In the genomic region with DNA sequence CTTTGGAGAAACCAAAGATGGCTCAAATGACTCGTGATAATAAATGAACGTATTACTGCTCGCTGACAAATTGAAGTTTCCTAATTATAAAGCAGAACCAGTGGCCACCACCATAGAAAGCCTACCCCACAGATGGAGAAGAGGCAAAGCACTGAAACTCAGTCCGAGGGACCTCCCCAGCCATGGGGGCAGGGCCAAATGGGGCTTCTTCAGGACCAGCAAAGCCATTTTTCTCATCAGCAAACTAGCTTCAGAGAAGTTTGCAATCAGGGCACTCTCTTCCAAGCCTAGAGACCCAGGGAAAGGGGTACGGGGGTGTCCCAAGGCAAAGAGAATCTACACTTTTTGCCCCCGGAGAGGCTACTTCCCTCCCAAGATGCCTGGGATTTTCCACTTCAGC, we compare ENCODE assay signal across 16 cellular contexts. TPM values are rescaled to one million over a fixed set of nuclear protein-coding genes. Genes with fewer than 3 reads are reported as not detected.
A peak's percentile ranks its signal among the peaks of the same experiment; 100 is the strongest.
DNase-seq lines count a peak whose midpoint lies in the region; FAIRE-seq and TF ChIP-seq lines count a peak whose summit lies in the region.
"Had no signal": no experiment of that assay in that cellular context is flagged by ENCODE, and none has a peak within 500 bp of the region (broad histone marks: within the 10 kb centered on the region; RNA-seq: fewer than 3 reads in every experiment).

No MANE protein-coding gene starts in this region.

- H3K9me3 Mint-ChIP-seq in osteocyte (ENCODE audit: unreplicated experiment) = no peaks in the 10 kb centered on the region
- no peaks in the 10 kb centered on the region for H3K9me3 Mint-ChIP-seq in activated T-helper 1 cell treated with anti-CD3 and anti-CD28 coated beads, Interleukin-12 subunit alpha, Interleukin-12 subunit beta, Interleukin-2, Interleukin-4 antibody, amounts not matched to agents 30 ng/mL and 10 ng/mL and 1 ng/mL, durations not matched to agents 14 hours and 24 hours and 36 hours
- H3K9me3 Mint-ChIP-seq: activated T-helper 2 cell treated with anti-CD3 and anti-CD28 coated beads, Interferon-gamma antibody, Interleukin-2, Interleukin-4, amounts not matched to agents 10 μg/mL and 5 μg/mL and 100 μg/mL, durations not matched to agents 14 hours and 24 hours and 36 hours; nephron had no signal

- peak overlapping the region in 5 of 11 experiments; percentile 58 to 96 (median 82); a peak in 10 of 22 replicates for H3K9ac ChIP-seq in BLaER1 treated with 17β-estradiol and CSF1 and Interleukin-3, amounts not matched to agents 10 nM and 100 nM
- H3K9ac ChIP-seq in OCI-LY3 (ENCODE audit: low read length) (peak overlapping the region; percentile 100), endothelial cell of umbilical vein (replicated peaks; ENCODE audit: extremely low read depth, insufficient read depth, low read length) (peak overlapping the region; percentile 18)

- H2AFZ ChIP-seq in OCI-LY3 (ENCODE audit: low read depth, low read length) = no peak overlapping the region
- no peak overlapping the region for H2AFZ ChIP-seq in endothelial cell of umbilical vein (ENCODE audit: low read depth, low read length)

- intact Hi-C loops in endothelial cell of umbilical vein (cut with micrococcal nuclease) = no loop called here
- intact Hi-C loops in activated T-helper 1 cell treated with anti-CD3 and anti-CD28 coated beads, Interleukin-12 subunit alpha, Interleukin-12 subunit beta, Interleukin-2, Interleukin-4 antibody, amounts not matched to agents 30 ng/mL and 10 ng/mL and 1 ng/mL, durations not matched to agents 14 hours and 24 hours and 36 hours (cut with micrococcal nuclease) = no loop called here

- no peak for TF ChIP-seq POLR2A in endothelial cell of umbilical vein (IDR thresholded peaks at IDR 0.05; ENCODE audit: low read depth, low read length)

- H3K9me3 ChIP-seq in BLaER1 treated with 17β-estradiol and CSF1 and Interleukin-3, amounts not matched to agents 10 nM and 100 nM (replicated peaks in 1 of 11) = no peaks in the 10 kb centered on the region
- H3K9me3 ChIP-seq in OCI-LY3 (ENCODE audit: insufficient read depth, low read length) = no peaks in the 10 kb centered on the region
- H3K9me3 ChIP-seq in endothelial cell of umbilical vein (replicated peaks; ENCODE audit: control insufficient read depth, insufficient read depth, low read length) = no peaks in the 10 kb centered on the region

- CTCF ChIA-PET in endothelial cell of umbilical vein (lab: Charles Lee) = interaction anchor here (0.8 to 8.0 kb wide), 4 partner anchors 47 to 161 kb away, joined by 3 to 450 read pairs (median 70); no protein-coding TSS in a partner anchor

- H3K27ac Mint-ChIP-seq in osteocyte (ENCODE audit: unreplicated experiment) = no peak overlapping the region
- H3K27ac Mint-ChIP-seq in activated T-helper 1 cell treated with anti-CD3 and anti-CD28 coated beads, Interleukin-12 subunit alpha, Interleukin-12 subunit beta, Interleukin-2, Interleukin-4 antibody, amounts not matched to agents 30 ng/mL and 10 ng/mL and 1 ng/mL, durations not matched to agents 14 hours and 24 hours and 36 hours = no peak overlapping the region
- H3K27ac Mint-ChIP-seq: activated T-helper 2 cell treated with anti-CD3 and anti-CD28 coated beads, Interferon-gamma antibody, Interleukin-2, Interleukin-4, amounts not matched to agents 10 μg/mL and 5 μg/mL and 100 μg/mL, durations not matched to agents 14 hours and 24 hours and 36 hours had no signal

- H3K4me3 ChIP-seq in BLaER1 treated with 17β-estradiol and CSF1 and Interleukin-3, amounts not matched to agents 10 nM and 100 nM = peak overlapping the region in 4 of 10 experiments; percentile 4 to 39 (median 16); a peak in 5 of 20 replicates
- H3K4me3 ChIP-seq in OCI-LY3 (ENCODE audit: low read length) = peak overlapping the region; percentile 96
- no peak overlapping the region for H3K4me3 ChIP-seq in endothelial cell of umbilical vein (replicated peaks in 1 of 3; ENCODE audit: insufficient read depth in 1 of 3, low read depth in 1 of 3, low read length in 3 of 3)

- dilution Hi-C loops in endothelial cell of umbilical vein (cut with MboI; ENCODE audit: extremely low pct_ligation_motif_present, low sequenced_read_pairs) = no loop called here

- H3K36me3 ChIP-seq in BLaER1 treated with 17β-estradiol and CSF1 and Interleukin-3, amounts not matched to agents 10 nM and 100 nM = peaks cover 0 to under 1% (median 0%) of the 10 kb centered on the region in 11 experiments; a peak in 1 of 22 replicates
- H3K36me3 ChIP-seq in OCI-LY3 (replicated peaks; ENCODE audit: low read depth, low read length) = peaks cover 20% of the 10 kb centered on the region
- H3K36me3 ChIP-seq in endothelial cell of umbilical vein (ENCODE audit: control insufficient read depth in 2 of 2, extremely low read depth in 1 of 2, insufficient read depth in 2 of 2, low read length in 2 of 2) = no peaks in the 10 kb centered on the region

- H3K4me3 Mint-ChIP-seq in osteocyte (ENCODE audit: unreplicated experiment) = no peak overlapping the region
- no peak overlapping the region for H3K4me3 Mint-ChIP-seq in activated T-helper 1 cell treated with anti-CD3 and anti-CD28 coated beads, Interleukin-12 subunit alpha, Interleukin-12 subunit beta, Interleukin-2, Interleukin-4 antibody, amounts not matched to agents 30 ng/mL and 10 ng/mL and 1 ng/mL, durations not matched to agents 14 hours and 24 hours and 36 hours
- H3K4me3 Mint-ChIP-seq: nephron had no signal

- H3K4me1 ChIP-seq in BLaER1 treated with 17β-estradiol and CSF1 and Interleukin-3, amounts not matched to agents 10 nM and 100 nM = peaks cover 25 to 91% (median 48%) of the 10 kb centered on the region in 10 experiments
- H3K4me1 ChIP-seq in OCI-LY3 (ENCODE audit: low read length) = peaks cover 53% of the 10 kb centered on the region
- H3K4me1 ChIP-seq in endothelial cell of umbilical vein (ENCODE audit: control insufficient read depth, extremely low read depth, insufficient read depth, low read length) = peaks cover 42% of the 10 kb centered on the region
- H3K4me1 ChIP-seq: foreskin keratinocyte had no signal

- H3K36me3 Mint-ChIP-seq in osteocyte (ENCODE audit: unreplicated experiment) = no peaks in the 10 kb centered on the region
- H3K36me3 Mint-ChIP-seq in activated T-helper 1 cell treated with anti-CD3 and anti-CD28 coated beads, Interleukin-12 subunit alpha, Interleukin-12 subunit beta, Interleukin-2, Interleukin-4 antibody, amounts not matched to agents 30 ng/mL and 10 ng/mL and 1 ng/mL, durations not matched to agents 14 hours and 24 hours and 36 hours (ENCODE audit: low read depth) = no peaks in the 10 kb centered on the region

- peaks cover 0 to 6% (median 4%) of the 10 kb centered on the region in 11 experiments; a peak in 12 of 22 replicates for H3K27me3 ChIP-seq in BLaER1 treated with 17β-estradiol and CSF1 and Interleukin-3, amounts not matched to agents 10 nM and 100 nM
- no peaks in the 10 kb centered on the region for H3K27me3 ChIP-seq in OCI-LY3 (ENCODE audit: low read depth, low read length)
- H3K27me3 ChIP-seq in endothelial cell of umbilical vein (ENCODE audit: control insufficient read depth in 2 of 2, insufficient read depth in 2 of 2, low read length in 2 of 2) = no peaks in the 10 kb centered on the region
- H3K27me3 ChIP-seq: foreskin keratinocyte had no signal

- DNase-seq in endothelial cell of umbilical vein (ENCODE audit: low read depth, low spot score) = no peak
- peak; percentile 57 for DNase-seq in osteocyte (ENCODE audit: extremely low spot score, unreplicated experiment)
- DNase-seq in activated naive CD4-positive, alpha-beta T cell treated with anti-CD3 and anti-CD28 coated beads, Interleukin-2, amount 50 U/mL, for 16 hours = no peak
- no peak for DNase-seq in NCI-H345 (lab: John Stamatoyannopoulos, UW)
- DNase-seq in activated T-helper 1 cell treated with anti-CD3 and anti-CD28 coated beads, Interleukin-12 subunit alpha, Interleukin-12 subunit beta, Interleukin-2, Interleukin-4 antibody, amounts not matched to agents 30 ng/mL and 10 ng/mL and 1 ng/mL, durations not matched to agents 14 hours and 24 hours and 36 hours (ENCODE audit: low spot score) = no peak
- DNase-seq in GM19239 (ENCODE audit: insufficient read length, low spot score) = no peak
- DNase-seq: activated CD4-positive, CD25-positive, alpha-beta regulatory T cell treated with anti-CD3 and anti-CD28 coated beads, Interleukin-2, amount 50 U/mL, for 72 hours; Calu3; foreskin keratinocyte; NCI-H187 had no signal

- peak overlapping the region; percentile 0 to 98 (median 60); a peak in 19 of 22 replicates for H3K4me2 ChIP-seq in BLaER1 treated with 17β-estradiol and CSF1 and Interleukin-3, amounts not matched to agents 10 nM and 100 nM
- H3K4me2 ChIP-seq in OCI-LY3 (ENCODE audit: low read length) (peak overlapping the region; percentile 98), endothelial cell of umbilical vein (ENCODE audit: insufficient read depth, low read length) (no peak overlapping the region)

- no peaks in the 10 kb centered on the region for H4K20me1 ChIP-seq in BLaER1 treated with 17β-estradiol and CSF1 and Interleukin-3, amounts not matched to agents 10 nM and 100 nM
- H4K20me1 ChIP-seq in OCI-LY3 (ENCODE audit: insufficient read depth, low read length) (no peaks in the 10 kb centered on the region), endothelial cell of umbilical vein (replicated peaks; ENCODE audit: control insufficient read depth, extremely low read depth, insufficient read depth, low read length) (no peaks in the 10 kb centered on the region)

- POLR2A ChIA-PET in endothelial cell of umbilical vein (lab: Charles Lee) = interaction anchor here (0.8 kb wide), 1 partner anchor 157 kb away, joined by 5 read pairs; no protein-coding TSS in a partner anchor

- H3K4me1 Mint-ChIP-seq in osteocyte (ENCODE audit: unreplicated experiment) = peaks cover 54% of the 10 kb centered on the region
- H3K4me1 Mint-ChIP-seq in activated T-helper 1 cell treated with anti-CD3 and anti-CD28 coated beads, Interleukin-12 subunit alpha, Interleukin-12 subunit beta, Interleukin-2, Interleukin-4 antibody, amounts not matched to agents 30 ng/mL and 10 ng/mL and 1 ng/mL, durations not matched to agents 14 hours and 24 hours and 36 hours (ENCODE audit: low read depth) = peaks cover 36% of the 10 kb centered on the region

- H3K79me2 ChIP-seq in OCI-LY3 (ENCODE audit: low read length) (peaks cover 95% of the 10 kb centered on the region), endothelial cell of umbilical vein (ENCODE audit: control insufficient read depth, insufficient read depth, low read length) (peaks cover 4% of the 10 kb centered on the region)

- no peak for TF ChIP-seq CTCF in OCI-LY3 (IDR thresholded peaks at IDR 0.05; ENCODE audit: low read depth, low read length)
- TF ChIP-seq CTCF in endothelial cell of umbilical vein (IDR thresholded peaks at IDR 0.05; ENCODE audit: extremely low read depth in 1 of 2, insufficient read depth in 1 of 2, low read depth in 1 of 2, low read length in 2 of 2) = no peak
- TF ChIP-seq CTCF in osteocyte (IDR thresholded peaks at IDR 0.05) = no peak

- FAIRE-seq in endothelial cell of umbilical vein (lab: Jason Lieb, UNC) = no peak
- FAIRE-seq in GM19239 (lab: Jason Lieb, UNC) = no peak

- no peaks in the 10 kb centered on the region for H3K27me3 Mint-ChIP-seq in osteocyte (ENCODE audit: unreplicated experiment)
- H3K27me3 Mint-ChIP-seq in activated T-helper 1 cell treated with anti-CD3 and anti-CD28 coated beads, Interleukin-12 subunit alpha, Interleukin-12 subunit beta, Interleukin-2, Interleukin-4 antibody, amounts not matched to agents 30 ng/mL and 10 ng/mL and 1 ng/mL, durations not matched to agents 14 hours and 24 hours and 36 hours (ENCODE audit: insufficient read depth) = peaks cover 26% of the 10 kb centered on the region

- no TSS peak for BruUV-seq in endothelial cell of umbilical vein (replicated peaks; lab: Mats Ljungman, UMichigan)

- no peaks in the 10 kb centered on the region for H3K9me1 ChIP-seq in endothelial cell of umbilical vein (replicated peaks; ENCODE audit: control insufficient read depth, extremely low read depth, insufficient read depth, low read length)

- peak overlapping the region in 8 of 11 experiments; percentile 18 to 94 (median 76); a peak in 13 of 22 replicates for H3K27ac ChIP-seq in BLaER1 treated with 17β-estradiol and CSF1 and Interleukin-3, amounts not matched to agents 10 nM and 100 nM
- H3K27ac ChIP-seq in OCI-LY3 (ENCODE audit: low read length) (peak overlapping the region; percentile 100), endothelial cell of umbilical vein (ENCODE audit: insufficient read depth, low read depth, low read length) (peak overlapping the region; percentile 50)
- H3K27ac ChIP-seq: foreskin keratinocyte had no signal

RNA-seq across cellular contexts. Expression of a gene that starts 4.4 kb away (rescaled TPM):
- 9.4 and 11.0 TPM in 2 replicates for total RNA-seq in endothelial cell of umbilical vein
- 12.0 and 16.5 TPM in 2 replicates for polyA plus RNA-seq in endothelial cell of umbilical vein
- 37.9 and 46.7 TPM in 2 replicates for polyA plus RNA-seq in endothelial cell of umbilical vein (2011; cell fraction: cytosol; rRNA removed)
- polyA plus RNA-seq in endothelial cell of umbilical vein (2011; cell fraction: nucleus; rRNA removed) = 94.3 and 96.8 TPM in 2 replicates
- polyA plus RNA-seq in endothelial cell of umbilical vein (2012) = 44.7 and 75.0 TPM in 2 replicates
- 11.7 and 12.6 TPM in 2 replicates for polyA minus RNA-seq in endothelial cell of umbilical vein
- 8.5 TPM for polyA minus RNA-seq in endothelial cell of umbilical vein (2011; cell fraction: cytosol; rRNA and poly(A)+ RNA removed)
- polyA minus RNA-seq in endothelial cell of umbilical vein (2011; cell fraction: nucleus; rRNA and poly(A)+ RNA removed) = 34.2 and 34.3 TPM in 2 replicates
- not detected in 2 replicates for total RNA-seq in osteocyte
- 0.32 and 0.54 TPM in 2 replicates for total RNA-seq in activated T-helper 1 cell treated with anti-CD3 and anti-CD28 coated beads, Interleukin-12 subunit alpha, Interleukin-12 subunit beta, Interleukin-2, Interleukin-4 antibody, amounts not matched to agents 30 ng/mL and 10 ng/mL and 1 ng/mL, durations not matched to agents 14 hours and 24 hours and 36 hours
- total RNA-seq: activated T-helper 2 cell treated with anti-CD3 and anti-CD28 coated beads, Interferon-gamma antibody, Interleukin-2, Interleukin-4, amounts not matched to agents 10 μg/mL and 5 μg/mL and 100 μg/mL, durations not matched to agents 14 hours and 24 hours and 36 hours; liver; T-helper 2 cell treated with Interferon-gamma antibody and Interleukin-4, amounts not matched to agents 100 ng/mL and 5 ng/mL, for 36 hours had no signal

Comparison
In these comparisons a context has a peak if more than half of its experiments do, and no peak if none do; other contexts are left out.
1. H3K27ac ChIP-seq: peak in every context shown above with its lines; median percentile 100 in OCI-LY3; 76 in BLaER1 treated with 17β-estradiol and CSF1 and Interleukin-3, amounts not matched to agents 10 nM and 100 nM; 50 in endothelial cell of umbilical vein.